In genomic region chr16:5374184-5374583, GRCh38 we compare ENCODE assay signal across 31 cellular contexts.
"Had no signal": no experiment of that assay in that cellular context is flagged by ENCODE, and none has a peak within 500 bp of the region (broad histone marks: within the 10 kb centered on the region; RNA-seq: fewer than 3 reads in every experiment).

No MANE protein-coding gene starts in this region.

- H2AFZ ChIP-seq: neural progenitor cell, parathyroid adenoma had no signal

- ATAC-seq: natural killer cell; psoas muscle; right cardiac atrium; sciatic nerve; stimulated activated memory B cell treated with anti-CD40 and anti-IgM and Interleukin-4, amounts not matched to agents 10 μg/mL and 1 μg/mL and 100 μg/mL, for 72 hours; stimulated activated naive CD8-positive, alpha-beta T cell treated with anti-CD3 and anti-CD28 coated beads, Interleukin-15, amount 100 ng/mL, for 72 hours; stimulated activated naive CD8-positive, alpha-beta T cell treated with anti-CD3 and anti-CD28 coated beads, Interleukin-15, Interleukin-2, amounts not matched to agents 100 U/mL and 50 U/mL, for 24 hours; upper lobe of right lung had no signal

- H3K4me1 Mint-ChIP-seq: natural killer cell; nephron; neural progenitor cell; stimulated activated memory B cell treated with anti-CD40 and anti-IgM and Interleukin-4, amounts not matched to agents 10 μg/mL and 1 μg/mL and 100 μg/mL, for 72 hours; stimulated activated naive CD8-positive, alpha-beta T cell treated with anti-CD3 and anti-CD28 coated beads, Interleukin-15, amount 100 ng/mL, for 72 hours had no signal

- H3K4me2 ChIP-seq: neural progenitor cell, smooth muscle cell had no signal

- H3K27me3 ChIP-seq: neural progenitor cell, ovary, suprapubic skin, testis, tibial artery, transverse colon, uterus had no signal

- DNase-seq: natural killer cell; occipital lobe; ovary; posterior cingulate gyrus; psoas muscle; right cardiac atrium; spleen; stimulated activated CD4-positive, alpha-beta T cell treated with anti-CD3 and anti-CD28 coated beads, Interleukin-12 subunit alpha, Interleukin-12 subunit beta, amount 100 ng/mL, for 4 hours; stimulated activated CD4-positive, alpha-beta T cell treated with anti-CD3 and anti-CD28 coated beads, Interleukin-1b, Interleukin-23, amount 100 ng/mL, for 48 hours; stimulated activated CD4-positive, alpha-beta T cell treated with anti-CD3 and anti-CD28 coated beads, Interleukin-4, amount 100 ng/mL, for 1 hour; stimulated activated CD4-positive, alpha-beta T cell treated with anti-CD3 and anti-CD28 coated beads, Interleukin-4, amount 100 ng/mL, for 4 hours; stimulated activated CD8-positive, alpha-beta memory T cell treated with anti-CD3 and anti-CD28 coated beads, Interleukin-4, amount 100 ng/mL, for 48 hours; stimulated activated naive CD4-positive, alpha-beta T cell; stimulated activated naive CD8-positive, alpha-beta T cell treated with anti-CD3 and anti-CD28 coated beads, Interleukin-15, amount 100 ng/mL, for 72 hours; stimulated activated naive CD8-positive, alpha-beta T cell treated with anti-CD3 and anti-CD28 coated beads, Interleukin-15, Interleukin-2, amounts not matched to agents 100 U/mL and 50 U/mL, for 24 hours; substantia nigra; testis; tibial artery; transverse colon; upper lobe of right lung; uterus had no signal

- H3K9me3 ChIP-seq: ovary, psoas muscle, spleen, suprapubic skin, testis, tibial artery, transverse colon, upper lobe of right lung, uterus had no signal

- H3K4me1 ChIP-seq: neural progenitor cell, parathyroid adenoma, psoas muscle, spleen, suprapubic skin, testis, tibial artery, transverse colon, upper lobe of right lung, uterus had no signal

- H3K79me2 ChIP-seq: parathyroid adenoma had no signal

- H3K27ac Mint-ChIP-seq: natural killer cell; nephron; neural progenitor cell; progenitor cell of endocrine pancreas; stimulated activated memory B cell treated with anti-CD40 and anti-IgM and Interleukin-4, amounts not matched to agents 10 μg/mL and 1 μg/mL and 100 μg/mL, for 72 hours; stimulated activated naive CD8-positive, alpha-beta T cell treated with anti-CD3 and anti-CD28 coated beads, Interleukin-15, amount 100 ng/mL, for 72 hours; type B pancreatic cell had no signal

- H3K4me3 Mint-ChIP-seq: natural killer cell; nephron; stimulated activated memory B cell treated with anti-CD40 and anti-IgM and Interleukin-4, amounts not matched to agents 10 μg/mL and 1 μg/mL and 100 μg/mL, for 72 hours; stimulated activated naive CD8-positive, alpha-beta T cell treated with anti-CD3 and anti-CD28 coated beads, Interleukin-15, amount 100 ng/mL, for 72 hours; type B pancreatic cell had no signal

- H3K9ac ChIP-seq: neural progenitor cell, parathyroid adenoma had no signal

- H3K4me3 ChIP-seq: neural progenitor cell, ovary, psoas muscle, skin epidermis, smooth muscle cell, spleen, suprapubic skin, testis, tibial artery, transverse colon, upper lobe of right lung, uterus had no signal

- H3K36me3 Mint-ChIP-seq: natural killer cell; neural progenitor cell; stimulated activated memory B cell treated with anti-CD40 and anti-IgM and Interleukin-4, amounts not matched to agents 10 μg/mL and 1 μg/mL and 100 μg/mL, for 72 hours; type B pancreatic cell had no signal

- H3K36me3 ChIP-seq: neural progenitor cell, ovary, spleen, suprapubic skin, tibial artery, transverse colon, upper lobe of right lung, uterus had no signal

- H3K9me3 Mint-ChIP-seq: natural killer cell; nephron; neural progenitor cell; stimulated activated naive CD8-positive, alpha-beta T cell treated with anti-CD3 and anti-CD28 coated beads, Interleukin-15, amount 100 ng/mL, for 72 hours; type B pancreatic cell had no signal

- H3K27ac ChIP-seq: neural progenitor cell, ovary, parathyroid adenoma, psoas muscle, skin epidermis, spleen, suprapubic skin, testis, tibial artery, transverse colon, upper lobe of right lung, uterus had no signal
